In genomic region chr6:46555129-46555528, GRCh38 we compare ENCODE assay signal across 23 cellular contexts.
DNase-seq lines count a peak whose midpoint lies in the region; ATAC-seq and TF ChIP-seq lines count a peak whose summit lies in the region.
"Had no signal": no experiment of that assay in that cellular context is flagged by ENCODE, and none has a peak within 500 bp of the region (broad histone marks: within the 10 kb centered on the region; RNA-seq: fewer than 3 reads in every experiment).

No MANE protein-coding gene starts in this region.

- H3K4me2 ChIP-seq in DOHH2 (ENCODE audit: low read length) (peak overlapping the region; percentile 27), neural progenitor cell (no peak overlapping the region)

- H3K27ac Mint-ChIP-seq in endodermal cell (no peak overlapping the region), neural progenitor cell (no peak overlapping the region)

- H3K4me1 ChIP-seq in DOHH2 (ENCODE audit: control insufficient read depth, low read length) (peaks cover 24% of the 10 kb centered on the region), endodermal cell (ENCODE audit: control insufficient read depth, insufficient read depth, low read length) (no peaks in the 10 kb centered on the region), neural progenitor cell (no peaks in the 10 kb centered on the region)
- H3K4me1 ChIP-seq: BE2C, HAP-1, SJCRH30 had no signal

- no peak overlapping the region for H3K4me3 ChIP-seq in DOHH2 (ENCODE audit: low read length)
- H3K4me3 ChIP-seq in endodermal cell (ENCODE audit: low read length) = no peak overlapping the region
- H3K4me3 ChIP-seq in neural progenitor cell = no peak overlapping the region
- H3K4me3 ChIP-seq: GM12878, HAP-1, SJCRH30 had no signal

- H3F3A ChIP-seq in DOHH2 (ENCODE audit: control insufficient read depth, insufficient read depth) (peaks cover 9% of the 10 kb centered on the region; the same call in 1 of the 2 replicates), neural progenitor cell (ENCODE audit: low read depth) (no peaks in the 10 kb centered on the region)

- no peak overlapping the region for H3K9ac ChIP-seq in endodermal cell (ENCODE audit: extremely low read depth, low read length, poor library complexity, severe bottlenecking)
- H3K9ac ChIP-seq in neural progenitor cell = no peak overlapping the region

- DNase-seq in NCI-H526 (lab: John Stamatoyannopoulos, UW) (peak; percentile 49 to 67), endodermal cell (peak; percentile 49), neural progenitor cell (ENCODE audit: low spot score) (peak; percentile 7), NCI-H2196 treated with DMSO at 0.1 percent for 48 hours (lab: John Stamatoyannopoulos, UW; ENCODE audit: unreplicated experiment) (no peak), GM10266 (ENCODE audit: extremely low spot score) (no peak), GM20000 (ENCODE audit: low spot score) (no peak)
- DNase-seq: BE2C; CD4-positive, CD25-positive, alpha-beta regulatory T cell; DMS153; GOT3; KBM-7; NCI-H1105 treated with DMSO at 0.1 percent for 48 hours; NCI-H146; NCI-H1930; NCI-H2107; NCI-H2227 treated with DMSO at 0.1 percent for 48 hours; PC-3 had no signal

- H3K4me1 Mint-ChIP-seq in endodermal cell (no peaks in the 10 kb centered on the region), neural progenitor cell (peaks cover 2% of the 10 kb centered on the region)
- H3K4me1 Mint-ChIP-seq: CD4-positive, CD25-positive, alpha-beta regulatory T cell had no signal

- TF ChIP-seq CTCF in DOHH2 (IDR thresholded peaks at IDR 0.05; ENCODE audit: low read depth, low read length, poor library complexity, severe bottlenecking) (no peak), endodermal cell (conservative IDR thresholded peaks at IDR 0.05) (peak; percentile 42), neural progenitor cell (IDR thresholded peaks at IDR 0.05) (no peak), GM10266 (IDR thresholded peaks at IDR 0.05; ENCODE audit: control insufficient read depth, insufficient read depth, low read depth, missing control alignments) (no peak), GM20000 (IDR thresholded peaks at IDR 0.05; ENCODE audit: extremely low read depth, missing control alignments) (no peak)

- no peak overlapping the region for H2AFZ ChIP-seq in neural progenitor cell (replicated peaks)

- H3K4me3 Mint-ChIP-seq in endodermal cell (no peak overlapping the region), neural progenitor cell (no peak overlapping the region)
- H3K4me3 Mint-ChIP-seq: CD4-positive, CD25-positive, alpha-beta regulatory T cell had no signal

- H4K20me1 ChIP-seq in DOHH2 (ENCODE audit: control insufficient read depth, insufficient read depth, low read depth, low read length) = no peaks in the 10 kb centered on the region
- H4K20me1 ChIP-seq in neural progenitor cell (ENCODE audit: low read depth) = no peaks in the 10 kb centered on the region

- H3K9me3 ChIP-seq in DOHH2 (ENCODE audit: control insufficient read depth, insufficient read depth, low read length) (no peaks in the 10 kb centered on the region), endodermal cell (ENCODE audit: control insufficient read depth, low read length) (no peaks in the 10 kb centered on the region), neural progenitor cell (ENCODE audit: low read depth) (no peaks in the 10 kb centered on the region)
- H3K9me3 ChIP-seq: BE2C, HAP-1, SJCRH30 had no signal

- no peaks in the 10 kb centered on the region for H3K9me3 Mint-ChIP-seq in endodermal cell
- H3K9me3 Mint-ChIP-seq in neural progenitor cell = no peaks in the 10 kb centered on the region

- no peaks in the 10 kb centered on the region for H3K79me2 ChIP-seq in DOHH2 (ENCODE audit: control insufficient read depth, low read length)
- no peaks in the 10 kb centered on the region for H3K79me2 ChIP-seq in neural progenitor cell (ENCODE audit: low read depth)

- H3K27me3 ChIP-seq in DOHH2 (ENCODE audit: control insufficient read depth, low read length) (no peaks in the 10 kb centered on the region), endodermal cell (ENCODE audit: control insufficient read depth, insufficient read depth, low read length, poor library complexity, severe bottlenecking) (no peaks in the 10 kb centered on the region), neural progenitor cell (no peaks in the 10 kb centered on the region)
- H3K27me3 ChIP-seq: BE2C, SJCRH30 had no signal

- no peak for ATAC-seq in HG03039 (IDR thresholded peaks at IDR 0.05; ENCODE audit: unreplicated experiment)
- ATAC-seq: GM12878, PC-3, SK-N-SH treated with all-trans-retinoic acid at 6 μM for 48 hours had no signal

- no peaks in the 10 kb centered on the region for H3K9me2 ChIP-seq in DOHH2 (replicated peaks; ENCODE audit: control insufficient read depth, low read length)

- no peaks in the 10 kb centered on the region for H3K36me3 Mint-ChIP-seq in endodermal cell (ENCODE audit: low read depth)
- no peaks in the 10 kb centered on the region for H3K36me3 Mint-ChIP-seq in neural progenitor cell
- H3K36me3 Mint-ChIP-seq: CD4-positive, CD25-positive, alpha-beta regulatory T cell had no signal

- H3K36me3 ChIP-seq in DOHH2 (ENCODE audit: control insufficient read depth, low read length) (peaks cover 4% of the 10 kb centered on the region), endodermal cell (ENCODE audit: control insufficient read depth, insufficient read depth, low read length) (no peaks in the 10 kb centered on the region), neural progenitor cell (no peaks in the 10 kb centered on the region)
- H3K36me3 ChIP-seq: BE2C, HAP-1, SJCRH30 had no signal

- peaks cover 2% of the 10 kb centered on the region for H3K27me3 Mint-ChIP-seq in endodermal cell (ENCODE audit: insufficient read depth)
- H3K27me3 Mint-ChIP-seq in neural progenitor cell (ENCODE audit: insufficient read depth, low read depth) = peaks cover 2% of the 10 kb centered on the region
- H3K27me3 Mint-ChIP-seq: CD4-positive, CD25-positive, alpha-beta regulatory T cell had no signal

- 74% methylated on average over 1 of the region's 1 CpG; no CpG with 5 or more reads in 1 of the 2 experiments for WGBS in endodermal cell (ENCODE audit: insufficient coverage in 1 of 2, insufficient read length in 1 of 2), 2 experiments

- H3K27ac ChIP-seq in DOHH2 (ENCODE audit: low read depth, low read length) (no peak overlapping the region), endodermal cell (ENCODE audit: low read depth, low read length) (no peak overlapping the region), neural progenitor cell (no peak overlapping the region)
- H3K27ac ChIP-seq: SJCRH30 had no signal

Comparison
In these comparisons a context has a peak if more than half of its experiments do, and no peak if none do; other contexts are left out.
1. DNase-seq: peak in NCI-H526 (2 of 2), endodermal cell (single experiment) and neural progenitor cell (single experiment); none in NCI-H2196 treated with DMSO at 0.1 percent for 48 hours (single experiment), GM10266 (single experiment) and GM20000 (single experiment).